ENCODE assay signal across 8 cellular contexts in the genomic region with DNA sequence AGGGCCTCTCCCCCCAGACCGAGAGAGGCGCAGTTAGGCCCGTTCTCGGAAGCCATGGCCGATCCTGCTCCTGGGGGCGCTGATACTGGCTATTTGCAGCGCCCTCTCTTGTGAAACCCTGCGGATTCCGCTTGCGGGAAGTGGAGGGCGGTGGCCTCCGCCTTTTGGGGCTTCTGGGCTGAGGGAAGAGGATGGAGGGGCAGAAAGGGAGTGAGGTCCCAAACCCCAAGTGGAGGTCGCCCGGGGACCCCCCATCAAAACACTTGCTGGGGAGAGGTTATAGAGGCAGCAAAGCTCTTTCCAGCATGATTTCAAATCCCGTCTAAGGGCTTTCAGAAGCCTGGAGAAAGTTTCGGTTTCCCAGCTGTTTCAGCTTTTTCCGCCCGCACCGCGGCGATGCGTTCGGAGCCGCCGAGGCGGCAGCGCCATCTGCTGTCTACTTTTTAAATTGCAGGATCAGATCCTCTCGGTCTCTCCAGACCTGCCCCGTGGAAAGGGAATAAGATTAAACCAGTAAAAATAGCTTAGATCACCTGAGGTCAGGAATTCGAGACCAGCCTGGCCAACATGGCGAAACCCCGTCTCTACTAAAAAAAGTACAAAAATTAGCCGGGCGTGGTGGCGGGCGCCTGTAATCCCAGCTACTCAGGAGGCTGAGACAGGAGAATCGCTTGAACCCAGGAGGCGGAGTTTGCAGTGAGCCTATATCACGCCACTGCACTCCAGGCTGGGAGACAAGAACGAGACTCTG. TPM values are rescaled to one million over a fixed set of nuclear protein-coding genes. Genes with fewer than 3 reads are reported as not detected.
DNase-seq lines count a peak whose midpoint lies in the region; ATAC-seq and TF ChIP-seq lines count a peak whose summit lies in the region.

No MANE protein-coding gene starts in this region.

- peak; percentile 84 for ATAC-seq in mucosa of descending colon
- no peak for ATAC-seq in GM18520 (IDR thresholded peaks at IDR 0.05; ENCODE audit: unreplicated experiment)

- H3K27me3 Mint-ChIP-seq in Caco-2 (ENCODE audit: insufficient read depth, unreplicated experiment): no peaks in the 10 kb centered on the region

- H3K9me3 ChIP-seq in Caco-2: 0 out of 2 replicates have a peak, but pooled peaks cover 5% of the 10 kb centered on the region
- H3K9me3 ChIP-seq in mucosa of descending colon: no peaks in the 10 kb centered on the region

- CTCF ChIA-PET in Caco-2 (lab: Charles Lee): interaction anchor here (0.5 to 8.1 kb wide), 32 partner anchors 8 to 964 kb away, joined by 3 to 188 read pairs (median 4); partner anchors contain the start of genes BRD7, CNEP1R1, CYLD and NKD1

- peak; percentile 81 to 92 for DNase-seq in Caco-2
- DNase-seq in HFF-Myc (ENCODE audit: extremely low read depth, low read depth): peak; percentile 29
- peak; percentile 52 for DNase-seq in NOMO-1 treated with DMSO at 0.1 percent for 48 hours (lab: John Stamatoyannopoulos, UW; ENCODE audit: unreplicated experiment)
- peak; percentile 86 for DNase-seq in activated T-cell treated with anti-CD3 and anti-CD28 coated beads for 4 hours
- no peak for DNase-seq in epithelial cell of proximal tubule (ENCODE audit: low read depth)
- DNase-seq in mucosa of descending colon: peak; percentile 75 to 89 (median 85)
- DNase-seq in stimulated activated CD8-positive, alpha-beta memory T cell treated with anti-CD3 and anti-CD28 coated beads, Interleukin-15, amount 100 ng/mL, for 4 hours (ENCODE audit: low read depth in 2 of 2): peak; percentile 52 to 60

- POLR2A ChIA-PET in Caco-2 (lab: Charles Lee): no interaction called here

- H3K36me3 Mint-ChIP-seq in Caco-2 (ENCODE audit: insufficient read depth, unreplicated experiment): no peaks in the 10 kb centered on the region

- H3K36me3 ChIP-seq in Caco-2 (ENCODE audit: control insufficient read depth, insufficient read depth, low read length) (no peaks in the 10 kb centered on the region), mucosa of descending colon (ENCODE audit: low read depth) (no peaks in the 10 kb centered on the region)

- intact Hi-C loops in Caco-2 (cut with micrococcal nuclease; ENCODE audit: unreplicated experiment): loop anchor here (1.0 to 5.0 kb wide), 3 partner anchors 198 to 343 kb away; no protein-coding TSS in a partner anchor
- intact Hi-C loops in mucosa of descending colon (cut with DNase I, micrococcal nuclease): loop anchor here (5.0 to 10.0 kb wide), 2 partner anchors 291 to 643 kb away; no protein-coding TSS in a partner anchor

- peaks cover 10% of the 10 kb centered on the region; the same call in 1 of the 2 replicates for H3K4me1 ChIP-seq in Caco-2
- no peaks in the 10 kb centered on the region for H3K4me1 ChIP-seq in mucosa of descending colon (ENCODE audit: low read depth)

- H3K4me1 Mint-ChIP-seq in Caco-2 (ENCODE audit: low read depth, unreplicated experiment): peaks cover 21% of the 10 kb centered on the region

- TF ChIP-seq CTCF in Caco-2 (IDR thresholded peaks at IDR 0.05; ENCODE audit: insufficient read depth in 1 of 2, low read depth in 1 of 2, low read length in 1 of 2, severe bottlenecking in 1 of 2, unreplicated experiment in 1 of 2) (peak; percentile 90), HFF-Myc (IDR thresholded peaks at IDR 0.05; ENCODE audit: low read depth, low read length, missing control alignments) (peak; percentile 72), epithelial cell of proximal tubule (conservative IDR thresholded peaks at IDR 0.05; ENCODE audit: low read depth, low read length) (peak; percentile 83), mucosa of descending colon (IDR thresholded peaks at IDR 0.05) (peak; percentile 85)

- peak overlapping the region; percentile 48 for H3K27ac Mint-ChIP-seq in Caco-2 (ENCODE audit: unreplicated experiment)

- no TSS peak for BruUV-seq in Caco-2 (replicated peaks; lab: Mats Ljungman, UMichigan)

- H3K9me3 Mint-ChIP-seq in Caco-2 (ENCODE audit: unreplicated experiment): no peaks in the 10 kb centered on the region

- H3K4me3 Mint-ChIP-seq in Caco-2 (ENCODE audit: unreplicated experiment): peak overlapping the region; percentile 60

- H3K4me3 ChIP-seq in Caco-2 (ENCODE audit: low read depth, low read length) (0 out of 2 replicates have a peak overlapping the region, but pooled peaks have one; percentile 8), HFF-Myc (replicated peaks; ENCODE audit: low read depth, low read length) (peak overlapping the region; percentile 22), epithelial cell of proximal tubule (ENCODE audit: low read depth, low read length) (peak overlapping the region; percentile 49), mucosa of descending colon (no peak overlapping the region)

- no peaks in the 10 kb centered on the region for H3K27me3 ChIP-seq in Caco-2 (replicated peaks; ENCODE audit: control insufficient read depth, insufficient read depth, low read length)

RNA-seq across cellular contexts. Expression of gene SNX20, which starts 15.8 kb away (rescaled TPM):
- total RNA-seq in Caco-2 (2022): not detected in 2 replicates
- not detected in 2 replicates for total RNA-seq in epithelial cell of proximal tubule
- 1 to 10 TPM; 1.4 to 2.9 (median 1.7) TPM for total RNA-seq in mucosa of descending colon

RNA-seq across cellular contexts. Expression of gene NOD2, which starts 28.1 kb away (rescaled TPM):
- total RNA-seq in Caco-2 (2022) (0.23 and 0.51 TPM in 2 replicates), epithelial cell of proximal tubule (0.07 and 0.12 TPM in 2 replicates), mucosa of descending colon (1 to 10 TPM in 2 of 3 donors, under 1 TPM in 1; 0.87 to 2.4 (median 2.0) TPM)
